ENCODE assay signal across 1 cellular context in the genomic region with DNA sequence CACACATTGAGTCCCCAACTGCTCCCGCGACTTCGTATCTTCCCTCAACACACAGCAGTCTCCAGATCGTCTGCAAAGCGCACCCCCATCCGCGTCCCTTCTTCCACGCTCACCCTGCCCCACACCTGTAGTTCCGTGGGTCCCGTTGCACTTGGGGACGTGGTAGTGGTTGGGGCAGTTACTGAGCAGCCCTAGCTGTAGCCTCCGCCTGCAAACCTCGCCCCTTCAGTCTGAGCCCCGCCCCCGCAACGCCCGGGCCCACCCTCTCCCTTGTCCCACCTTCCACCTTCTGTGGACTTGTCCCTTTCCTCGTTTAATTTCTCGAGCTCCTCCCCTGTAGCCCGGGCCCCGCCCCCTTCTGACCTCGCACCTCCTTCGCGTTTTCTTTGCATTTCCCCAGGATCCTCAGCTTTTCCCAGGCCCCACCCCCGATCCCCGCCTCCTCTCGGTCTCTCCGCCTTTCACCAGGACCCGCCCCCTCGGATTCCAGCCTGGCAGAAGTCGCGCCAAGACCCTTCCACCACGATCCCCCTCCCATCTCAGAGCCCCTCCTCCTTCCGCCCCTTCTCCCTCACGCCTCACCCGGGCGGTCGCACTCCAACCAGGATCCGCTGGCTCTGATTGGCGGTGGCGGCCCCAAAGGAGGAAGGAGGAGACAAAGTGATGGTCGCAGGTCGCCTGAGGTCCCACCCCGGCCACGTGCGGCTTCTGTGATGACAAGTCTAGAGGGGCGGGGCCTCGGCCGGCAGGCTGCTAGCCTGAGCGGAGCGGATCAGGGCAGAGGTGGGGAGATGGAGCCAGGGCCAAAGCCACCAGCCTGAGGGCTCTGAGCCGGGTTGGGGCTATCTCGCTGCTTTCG.
TF ChIP-seq lines count a peak whose summit lies in the region.

A gene with protein sequence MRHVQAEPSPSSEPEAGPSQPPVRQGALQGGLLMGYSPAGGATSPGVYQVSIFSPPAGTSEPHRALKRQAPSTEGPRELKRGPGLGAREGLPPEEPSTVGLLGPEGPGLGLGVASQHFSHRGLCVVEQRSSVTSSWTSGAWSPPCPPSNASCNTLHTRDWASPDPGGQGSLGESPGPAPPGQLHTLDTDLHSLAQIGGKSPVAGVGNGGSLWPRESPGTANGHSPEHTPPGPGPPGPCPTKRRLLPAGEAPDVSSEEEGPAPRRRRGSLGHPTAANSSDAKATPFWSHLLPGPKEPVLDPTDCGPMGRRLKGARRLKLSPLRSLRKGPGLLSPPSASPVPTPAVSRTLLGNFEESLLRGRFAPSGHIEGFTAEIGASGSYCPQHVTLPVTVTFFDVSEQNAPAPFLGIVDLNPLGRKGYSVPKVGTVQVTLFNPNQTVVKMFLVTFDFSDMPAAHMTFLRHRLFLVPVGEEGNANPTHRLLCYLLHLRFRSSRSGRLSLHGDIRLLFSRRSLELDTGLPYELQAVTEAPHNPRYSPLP (minus strand): TSS at position 183 of the 859 bp plus-strand sequence. CDS start 7,588 bp downstream, outside the sequence.

TF ChIP-seq in HepG2, 621 proteins besides CTCF, POLR2A, EP300 and RAD21 (continued from another document and continues in another):
- TF ChIP-seq MYC (CRISPR knock-in tag; IDR thresholded peaks at IDR 0.05; ENCODE audit: borderline replicate concordance) (peak; percentile 46; the same call in 1 of the 2 replicates), NFE2L1 (CRISPR knock-in tag; IDR thresholded peaks at IDR 0.05; ENCODE audit: borderline replicate concordance) (no peak), ZFX (CRISPR knock-in tag; IDR thresholded peaks at IDR 0.05; ENCODE audit: low read depth) (0 out of 2 replicates have a peak, but pooled peaks have one; percentile 14), ASH2L (IDR thresholded peaks at IDR 0.05; ENCODE audit: insufficient read length, low read depth, low read length) (no peak), AGO2 (optimal IDR thresholded peaks at IDR 0.05; ENCODE audit: low read depth, low read length) (no peak), SPEN (CRISPR knock-in tag; IDR thresholded peaks at IDR 0.05; ENCODE audit: low read depth) (0 out of 2 replicates have a peak, but pooled peaks have one; percentile 32), NRL (CRISPR knock-in tag; IDR thresholded peaks at IDR 0.05; ENCODE audit: borderline replicate concordance) (peak; percentile 9; the same call in 1 of the 2 replicates), TGIF2 (CRISPR knock-in tag; IDR thresholded peaks at IDR 0.05) (peak; percentile 53; the same call in 1 of the 2 replicates), BHLHE40 (IDR thresholded peaks at IDR 0.05; ENCODE audit: low read length) (peak; percentile 84), REPIN1 (CRISPR knock-in tag; IDR thresholded peaks at IDR 0.05; ENCODE audit: borderline replicate concordance, low read depth) (0 out of 2 replicates have a peak, but pooled peaks have one; percentile 29), ZNF446 (CRISPR knock-in tag; IDR thresholded peaks at IDR 0.05) (no peak), KDM5A (IDR thresholded peaks at IDR 0.05; ENCODE audit: borderline replicate concordance, low read length) (peak; percentile 66; the same call in 1 of the 2 replicates), SALL1 (CRISPR knock-in tag; IDR thresholded peaks at IDR 0.05) (peak; percentile 63; the same call in 1 of the 2 replicates), YEATS4 (CRISPR knock-in tag; IDR thresholded peaks at IDR 0.05; ENCODE audit: borderline replicate concordance) (no peak), GABPA (IDR thresholded peaks at IDR 0.05; ENCODE audit: low read depth, low read length) (no peak), GABPA (CRISPR knock-in tag; IDR thresholded peaks at IDR 0.05; ENCODE audit: low read depth) (0 out of 2 replicates have a peak, but pooled peaks have one; percentile 20), RFXAP (CRISPR knock-in tag; IDR thresholded peaks at IDR 0.05; ENCODE audit: borderline replicate concordance) (no peak), NFATC3 (CRISPR knock-in tag; IDR thresholded peaks at IDR 0.05) (no peak), PAX8 (CRISPR knock-in tag; IDR thresholded peaks at IDR 0.05; ENCODE audit: borderline replicate concordance) (0 out of 2 replicates have a peak, but pooled peaks have one; percentile 9), ZNF10 (CRISPR knock-in tag; IDR thresholded peaks at IDR 0.05; ENCODE audit: borderline replicate concordance, low read depth) (no peak), ZNF629 (CRISPR knock-in tag; conservative IDR thresholded peaks at IDR 0.05) (no peak), NR2F1 (CRISPR knock-in tag; IDR thresholded peaks at IDR 0.05) (0 out of 4 replicates have a peak, but pooled peaks of 1 of the 2 experiments have one; percentile 13), TARDBP (CRISPR knock-in tag; IDR thresholded peaks at IDR 0.05) (peak; percentile 70; the same call in 1 of the 2 replicates), CC2D1A (CRISPR knock-in tag; IDR thresholded peaks at IDR 0.05) (no peak), RCOR2 (CRISPR knock-in tag; IDR thresholded peaks at IDR 0.05) (no peak), ZNF550 (CRISPR knock-in tag; IDR thresholded peaks at IDR 0.05; ENCODE audit: borderline replicate concordance) (no peak), ZKSCAN5 (CRISPR knock-in tag; IDR thresholded peaks at IDR 0.05) (no peak), NR2F2 (IDR thresholded peaks at IDR 0.05; ENCODE audit: borderline replicate concordance, low read depth) (no peak), HNRNPK (IDR thresholded peaks at IDR 0.05; ENCODE audit: low read depth, low read length, poor library complexity, severe bottlenecking) (peak; percentile 82), ZNF121 (CRISPR knock-in tag; IDR thresholded peaks at IDR 0.05) (no peak), NCOA5 (CRISPR knock-in tag; IDR thresholded peaks at IDR 0.05) (no peak), RFX3 (CRISPR knock-in tag; IDR thresholded peaks at IDR 0.05) (no peak), ISL2 (CRISPR knock-in tag; IDR thresholded peaks at IDR 0.05) (no peak), ZNF501 (CRISPR knock-in tag; IDR thresholded peaks at IDR 0.05) (no peak), SMARCE1 (IDR thresholded peaks at IDR 0.05; ENCODE audit: borderline replicate concordance) (no peak)
- TF ChIP-seq, protein P1, sequence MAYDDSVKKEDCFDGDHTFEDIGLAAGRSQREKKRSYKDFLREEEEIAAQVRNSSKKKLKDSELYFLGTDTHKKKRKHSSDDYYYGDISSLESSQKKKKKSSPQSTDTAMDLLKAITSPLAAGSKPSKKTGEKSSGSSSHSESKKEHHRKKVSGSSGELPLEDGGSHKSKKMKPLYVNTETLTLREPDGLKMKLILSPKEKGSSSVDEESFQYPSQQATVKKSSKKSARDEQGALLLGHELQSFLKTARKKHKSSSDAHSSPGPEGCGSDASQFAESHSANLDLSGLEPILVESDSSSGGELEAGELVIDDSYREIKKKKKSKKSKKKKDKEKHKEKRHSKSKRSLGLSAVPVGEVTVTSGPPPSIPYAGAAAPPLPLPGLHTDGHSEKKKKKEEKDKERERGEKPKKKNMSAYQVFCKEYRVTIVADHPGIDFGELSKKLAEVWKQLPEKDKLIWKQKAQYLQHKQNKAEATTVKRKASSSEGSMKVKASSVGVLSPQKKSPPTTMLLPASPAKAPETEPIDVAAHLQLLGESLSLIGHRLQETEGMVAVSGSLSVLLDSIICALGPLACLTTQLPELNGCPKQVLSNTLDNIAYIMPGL (CRISPR knock-in tag; IDR thresholded peaks at IDR 0.05; ENCODE audit: borderline replicate concordance in 1 of 2, low read depth in 1 of 2), result no peak; a peak in 1 of 4 replicates
- TF ChIP-seq, protein P2, sequence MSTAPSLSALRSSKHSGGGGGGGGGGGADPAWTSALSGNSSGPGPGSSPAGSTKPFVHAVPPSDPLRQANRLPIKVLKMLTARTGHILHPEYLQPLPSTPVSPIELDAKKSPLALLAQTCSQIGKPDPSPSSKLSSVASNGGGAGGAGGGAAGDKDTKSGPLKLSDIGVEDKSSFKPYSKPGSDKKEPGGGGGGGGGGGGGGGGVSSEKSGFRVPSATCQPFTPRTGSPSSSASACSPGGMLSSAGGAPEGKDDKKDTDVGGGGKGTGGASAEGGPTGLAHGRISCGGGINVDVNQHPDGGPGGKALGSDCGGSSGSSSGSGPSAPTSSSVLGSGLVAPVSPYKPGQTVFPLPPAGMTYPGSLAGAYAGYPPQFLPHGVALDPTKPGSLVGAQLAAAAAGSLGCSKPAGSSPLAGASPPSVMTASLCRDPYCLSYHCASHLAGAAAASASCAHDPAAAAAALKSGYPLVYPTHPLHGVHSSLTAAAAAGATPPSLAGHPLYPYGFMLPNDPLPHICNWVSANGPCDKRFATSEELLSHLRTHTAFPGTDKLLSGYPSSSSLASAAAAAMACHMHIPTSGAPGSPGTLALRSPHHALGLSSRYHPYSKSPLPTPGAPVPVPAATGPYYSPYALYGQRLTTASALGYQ (CRISPR knock-in tag; IDR thresholded peaks at IDR 0.05), result no peak
- TF ChIP-seq, protein P3, sequence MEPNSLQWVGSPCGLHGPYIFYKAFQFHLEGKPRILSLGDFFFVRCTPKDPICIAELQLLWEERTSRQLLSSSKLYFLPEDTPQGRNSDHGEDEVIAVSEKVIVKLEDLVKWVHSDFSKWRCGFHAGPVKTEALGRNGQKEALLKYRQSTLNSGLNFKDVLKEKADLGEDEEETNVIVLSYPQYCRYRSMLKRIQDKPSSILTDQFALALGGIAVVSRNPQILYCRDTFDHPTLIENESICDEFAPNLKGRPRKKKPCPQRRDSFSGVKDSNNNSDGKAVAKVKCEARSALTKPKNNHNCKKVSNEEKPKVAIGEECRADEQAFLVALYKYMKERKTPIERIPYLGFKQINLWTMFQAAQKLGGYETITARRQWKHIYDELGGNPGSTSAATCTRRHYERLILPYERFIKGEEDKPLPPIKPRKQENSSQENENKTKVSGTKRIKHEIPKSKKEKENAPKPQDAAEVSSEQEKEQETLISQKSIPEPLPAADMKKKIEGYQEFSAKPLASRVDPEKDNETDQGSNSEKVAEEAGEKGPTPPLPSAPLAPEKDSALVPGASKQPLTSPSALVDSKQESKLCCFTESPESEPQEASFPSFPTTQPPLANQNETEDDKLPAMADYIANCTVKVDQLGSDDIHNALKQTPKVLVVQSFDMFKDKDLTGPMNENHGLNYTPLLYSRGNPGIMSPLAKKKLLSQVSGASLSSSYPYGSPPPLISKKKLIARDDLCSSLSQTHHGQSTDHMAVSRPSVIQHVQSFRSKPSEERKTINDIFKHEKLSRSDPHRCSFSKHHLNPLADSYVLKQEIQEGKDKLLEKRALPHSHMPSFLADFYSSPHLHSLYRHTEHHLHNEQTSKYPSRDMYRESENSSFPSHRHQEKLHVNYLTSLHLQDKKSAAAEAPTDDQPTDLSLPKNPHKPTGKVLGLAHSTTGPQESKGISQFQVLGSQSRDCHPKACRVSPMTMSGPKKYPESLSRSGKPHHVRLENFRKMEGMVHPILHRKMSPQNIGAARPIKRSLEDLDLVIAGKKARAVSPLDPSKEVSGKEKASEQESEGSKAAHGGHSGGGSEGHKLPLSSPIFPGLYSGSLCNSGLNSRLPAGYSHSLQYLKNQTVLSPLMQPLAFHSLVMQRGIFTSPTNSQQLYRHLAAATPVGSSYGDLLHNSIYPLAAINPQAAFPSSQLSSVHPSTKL (CRISPR knock-in tag; IDR thresholded peaks at IDR 0.05), result no peak
- TF ChIP-seq, protein P4, sequence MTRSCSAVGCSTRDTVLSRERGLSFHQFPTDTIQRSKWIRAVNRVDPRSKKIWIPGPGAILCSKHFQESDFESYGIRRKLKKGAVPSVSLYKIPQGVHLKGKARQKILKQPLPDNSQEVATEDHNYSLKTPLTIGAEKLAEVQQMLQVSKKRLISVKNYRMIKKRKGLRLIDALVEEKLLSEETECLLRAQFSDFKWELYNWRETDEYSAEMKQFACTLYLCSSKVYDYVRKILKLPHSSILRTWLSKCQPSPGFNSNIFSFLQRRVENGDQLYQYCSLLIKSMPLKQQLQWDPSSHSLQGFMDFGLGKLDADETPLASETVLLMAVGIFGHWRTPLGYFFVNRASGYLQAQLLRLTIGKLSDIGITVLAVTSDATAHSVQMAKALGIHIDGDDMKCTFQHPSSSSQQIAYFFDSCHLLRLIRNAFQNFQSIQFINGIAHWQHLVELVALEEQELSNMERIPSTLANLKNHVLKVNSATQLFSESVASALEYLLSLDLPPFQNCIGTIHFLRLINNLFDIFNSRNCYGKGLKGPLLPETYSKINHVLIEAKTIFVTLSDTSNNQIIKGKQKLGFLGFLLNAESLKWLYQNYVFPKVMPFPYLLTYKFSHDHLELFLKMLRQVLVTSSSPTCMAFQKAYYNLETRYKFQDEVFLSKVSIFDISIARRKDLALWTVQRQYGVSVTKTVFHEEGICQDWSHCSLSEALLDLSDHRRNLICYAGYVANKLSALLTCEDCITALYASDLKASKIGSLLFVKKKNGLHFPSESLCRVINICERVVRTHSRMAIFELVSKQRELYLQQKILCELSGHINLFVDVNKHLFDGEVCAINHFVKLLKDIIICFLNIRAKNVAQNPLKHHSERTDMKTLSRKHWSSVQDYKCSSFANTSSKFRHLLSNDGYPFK (CRISPR knock-in tag; IDR thresholded peaks at IDR 0.05; ENCODE audit: borderline replicate concordance), result peak; percentile 57
- TF ChIP-seq, protein P5, sequence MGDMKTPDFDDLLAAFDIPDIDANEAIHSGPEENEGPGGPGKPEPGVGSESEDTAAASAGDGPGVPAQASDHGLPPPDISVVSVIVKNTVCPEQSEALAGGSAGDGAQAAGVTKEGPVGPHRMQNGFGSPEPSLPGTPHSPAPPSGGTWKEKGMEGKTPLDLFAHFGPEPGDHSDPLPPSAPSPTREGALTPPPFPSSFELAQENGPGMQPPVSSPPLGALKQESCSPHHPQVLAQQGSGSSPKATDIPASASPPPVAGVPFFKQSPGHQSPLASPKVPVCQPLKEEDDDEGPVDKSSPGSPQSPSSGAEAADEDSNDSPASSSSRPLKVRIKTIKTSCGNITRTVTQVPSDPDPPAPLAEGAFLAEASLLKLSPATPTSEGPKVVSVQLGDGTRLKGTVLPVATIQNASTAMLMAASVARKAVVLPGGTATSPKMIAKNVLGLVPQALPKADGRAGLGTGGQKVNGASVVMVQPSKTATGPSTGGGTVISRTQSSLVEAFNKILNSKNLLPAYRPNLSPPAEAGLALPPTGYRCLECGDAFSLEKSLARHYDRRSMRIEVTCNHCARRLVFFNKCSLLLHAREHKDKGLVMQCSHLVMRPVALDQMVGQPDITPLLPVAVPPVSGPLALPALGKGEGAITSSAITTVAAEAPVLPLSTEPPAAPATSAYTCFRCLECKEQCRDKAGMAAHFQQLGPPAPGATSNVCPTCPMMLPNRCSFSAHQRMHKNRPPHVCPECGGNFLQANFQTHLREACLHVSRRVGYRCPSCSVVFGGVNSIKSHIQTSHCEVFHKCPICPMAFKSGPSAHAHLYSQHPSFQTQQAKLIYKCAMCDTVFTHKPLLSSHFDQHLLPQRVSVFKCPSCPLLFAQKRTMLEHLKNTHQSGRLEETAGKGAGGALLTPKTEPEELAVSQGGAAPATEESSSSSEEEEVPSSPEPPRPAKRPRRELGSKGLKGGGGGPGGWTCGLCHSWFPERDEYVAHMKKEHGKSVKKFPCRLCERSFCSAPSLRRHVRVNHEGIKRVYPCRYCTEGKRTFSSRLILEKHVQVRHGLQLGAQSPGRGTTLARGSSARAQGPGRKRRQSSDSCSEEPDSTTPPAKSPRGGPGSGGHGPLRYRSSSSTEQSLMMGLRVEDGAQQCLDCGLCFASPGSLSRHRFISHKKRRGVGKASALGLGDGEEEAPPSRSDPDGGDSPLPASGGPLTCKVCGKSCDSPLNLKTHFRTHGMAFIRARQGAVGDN (CRISPR knock-in tag; IDR thresholded peaks at IDR 0.05), result peak; percentile 78
